Comparison of ENCODE assay signal across 29 cellular contexts in the genomic region with DNA sequence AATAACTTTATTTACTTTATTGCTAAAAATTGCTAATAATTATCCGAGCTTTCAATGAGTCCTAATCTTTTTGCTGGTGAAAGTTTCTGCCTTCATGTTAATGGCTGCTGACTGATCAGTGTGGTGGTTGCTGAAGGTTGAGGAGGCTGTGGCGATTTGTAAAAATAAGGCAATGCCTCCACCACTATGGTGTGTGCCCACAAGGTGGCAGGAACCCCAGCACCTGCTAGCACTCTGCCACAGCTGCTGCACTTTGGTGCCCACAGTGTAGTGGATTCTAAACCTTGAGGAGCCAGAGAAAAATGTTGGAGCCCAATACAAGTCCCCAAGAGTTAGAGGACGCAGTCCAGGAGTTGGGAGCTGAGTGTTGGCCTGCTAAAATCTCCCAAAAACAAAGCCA.
"Had no signal": no experiment of that assay in that cellular context is flagged by ENCODE, and none has a peak within 500 bp of the region (broad histone marks: within the 10 kb centered on the region; RNA-seq: fewer than 3 reads in every experiment).

No MANE protein-coding gene starts in this region.

- H3K36me3 ChIP-seq: breast epithelium, colonic mucosa, esophagus squamous epithelium, gastrocnemius medialis, thoracic aorta, vagina had no signal

- H3K4me3 Mint-ChIP-seq: activated naive CD8-positive, alpha-beta T cell treated with anti-CD3 and anti-CD28 coated beads for 36 hours; central memory CD8-positive, alpha-beta T cell; effector memory CD8-positive, alpha-beta T cell; naive thymus-derived CD4-positive, alpha-beta T cell; neural crest cell; type B pancreatic cell had no signal

- ATAC-seq: effector memory CD8-positive, alpha-beta T cell; gastrocnemius medialis; left cardiac atrium; naive thymus-derived CD4-positive, alpha-beta T cell had no signal

- H3K27me3 Mint-ChIP-seq: activated naive CD8-positive, alpha-beta T cell treated with anti-CD3 and anti-CD28 coated beads for 36 hours; central memory CD8-positive, alpha-beta T cell; effector memory CD8-positive, alpha-beta T cell; naive thymus-derived CD4-positive, alpha-beta T cell had no signal

- H3K9me3 ChIP-seq: breast epithelium, colonic mucosa, esophagus squamous epithelium, gastrocnemius medialis, thoracic aorta, vagina had no signal

- H3K4me3 ChIP-seq: breast epithelium, colonic mucosa, dorsolateral prefrontal cortex, esophagus squamous epithelium, gastrocnemius medialis, lung, thoracic aorta, vagina had no signal

- H3K27ac ChIP-seq: breast epithelium, colonic mucosa, dorsolateral prefrontal cortex, esophagus squamous epithelium, gastrocnemius medialis, thoracic aorta, vagina had no signal

- H3K36me3 Mint-ChIP-seq: activated naive CD8-positive, alpha-beta T cell treated with anti-CD3 and anti-CD28 coated beads for 36 hours; naive thymus-derived CD4-positive, alpha-beta T cell; type B pancreatic cell had no signal

- H3K27ac Mint-ChIP-seq: activated naive CD8-positive, alpha-beta T cell treated with anti-CD3 and anti-CD28 coated beads for 36 hours; effector memory CD8-positive, alpha-beta T cell; naive thymus-derived CD4-positive, alpha-beta T cell; type B pancreatic cell had no signal

- H3K4me1 ChIP-seq: breast epithelium, colonic mucosa, esophagus squamous epithelium, gastrocnemius medialis, vagina had no signal

- DNase-seq: activated CD4-positive, alpha-beta T cell treated with anti-CD3 and anti-CD28 coated beads for 4 hours; activated CD4-positive, alpha-beta T cell treated with anti-CD3 and anti-CD28 coated beads, Interleukin-2, amount 50 U/mL, for 48 hours; activated CD4-positive, CD25-positive, alpha-beta regulatory T cell; activated CD8-positive, alpha-beta memory T cell treated with anti-CD3 and anti-CD28 coated beads, Interleukin-2, amount 50 U/mL, for 48 hours; activated naive CD4-positive, alpha-beta T cell treated with Interleukin-2 at 50 U/mL for 16 hours; activated naive CD8-positive, alpha-beta T cell treated with anti-CD3 and anti-CD28 coated beads for 36 hours; activated T-cell treated with anti-CD3 and anti-CD28 coated beads, Interleukin-2, amount 50 U/mL, for 48 hours; amniotic stem cell; colonic mucosa; dorsolateral prefrontal cortex; effector memory CD8-positive, alpha-beta T cell; esophagus squamous epithelium; gastrocnemius medialis; head of caudate nucleus; hypothalamus; islet precursor cell; left cardiac atrium; naive thymus-derived CD4-positive, alpha-beta T cell; retina; stimulated activated CD4-positive, alpha-beta T cell treated with anti-CD3 and anti-CD28 coated beads, Interleukin-4, amount 100 ng/mL, for 24 hours; stimulated activated naive CD4-positive, alpha-beta T cell treated with Interleukin-2 at 50 U/mL for 16 hours; T-helper 9 cell had no signal

- H3K27me3 ChIP-seq: colonic mucosa, esophagus squamous epithelium, gastrocnemius medialis, vagina had no signal

- H3K4me1 Mint-ChIP-seq: activated naive CD8-positive, alpha-beta T cell treated with anti-CD3 and anti-CD28 coated beads for 36 hours; central memory CD8-positive, alpha-beta T cell; naive thymus-derived CD4-positive, alpha-beta T cell; neural crest cell had no signal

- H3K9me3 Mint-ChIP-seq: activated naive CD8-positive, alpha-beta T cell treated with anti-CD3 and anti-CD28 coated beads for 36 hours; type B pancreatic cell had no signal
